In genomic region chr5:8349855-8350254, GRCh38 we compare ENCODE assay signal across 10 cellular contexts.
A peak's percentile ranks its signal among the peaks of the same experiment; 100 is the strongest.
DNase-seq lines count a peak whose midpoint lies in the region; ATAC-seq and TF ChIP-seq lines count a peak whose summit lies in the region.
"Had no signal": no experiment of that assay in that cellular context is flagged by ENCODE, and none has a peak within 500 bp of the region (broad histone marks: within the 10 kb centered on the region; RNA-seq: fewer than 3 reads in every experiment).

No MANE protein-coding gene starts in this region.

- no peak overlapping the region for H3K4me2 ChIP-seq in MM.1S (ENCODE audit: low read depth, low read length)

- H3K4me3 ChIP-seq in MM.1S (ENCODE audit: low read length), result no peak overlapping the region
- H3K4me3 ChIP-seq in ascending aorta, result no peak overlapping the region

- no peaks in the 10 kb centered on the region for H3K79me2 ChIP-seq in MM.1S (ENCODE audit: low read length)

- peak; percentile 94 for ATAC-seq in GM18520 (IDR thresholded peaks at IDR 0.05; ENCODE audit: unreplicated experiment)
- ATAC-seq in GM21390 (IDR thresholded peaks at IDR 0.05; ENCODE audit: unreplicated experiment), result peak; percentile 100
- ATAC-seq in HG03045 (IDR thresholded peaks at IDR 0.05; ENCODE audit: unreplicated experiment), result peak; percentile 73
- ATAC-seq in left ventricle myocardium superior, result no peak

- peaks cover 10% of the 10 kb centered on the region; the same call in 1 of the 2 replicates for H3F3A ChIP-seq in MM.1S (ENCODE audit: insufficient read depth, low read length)

- H3K27ac ChIP-seq in MM.1S (ENCODE audit: low read length) (no peak overlapping the region), ascending aorta (no peak overlapping the region)

- H2AFZ ChIP-seq in MM.1S (ENCODE audit: low read length), result no peak overlapping the region

- no peaks in the 10 kb centered on the region for H3K36me3 ChIP-seq in MM.1S (replicated peaks; ENCODE audit: insufficient read depth, low read length)
- H3K36me3 ChIP-seq in ascending aorta, result no peaks in the 10 kb centered on the region

- H3K9me2 ChIP-seq in MM.1S (replicated peaks; ENCODE audit: insufficient read depth, low read length), result no peaks in the 10 kb centered on the region

- intact Hi-C loops in left ventricle myocardium superior (cut with micrococcal nuclease) (no loop called here), ascending aorta (cut with DNase I) (no loop called here)

- H3K9ac ChIP-seq in MM.1S (ENCODE audit: low read length), result no peak overlapping the region

- H4K20me1 ChIP-seq in MM.1S (ENCODE audit: insufficient read depth, low read length), result no peaks in the 10 kb centered on the region

- H3K9me3 ChIP-seq in MM.1S (replicated peaks; ENCODE audit: insufficient read depth, low read length), result no peaks in the 10 kb centered on the region
- peaks cover 0 to 7% of the 10 kb centered on the region in 2 donors for H3K9me3 ChIP-seq in ascending aorta

- H3K4me1 ChIP-seq in MM.1S (ENCODE audit: low read length), result peaks cover 6% of the 10 kb centered on the region
- H3K4me1 ChIP-seq in ascending aorta, result no peaks in the 10 kb centered on the region

- H3K27me3 ChIP-seq in MM.1S (replicated peaks; ENCODE audit: insufficient read depth, low read length) (peaks cover 42% of the 10 kb centered on the region), ascending aorta (no peaks in the 10 kb centered on the region)

- TF ChIP-seq CTCF in MM.1S (IDR thresholded peaks at IDR 0.05; ENCODE audit: low read length), result no peak
- no peak for TF ChIP-seq CTCF in ascending aorta (IDR thresholded peaks at IDR 0.05)

- DNase-seq in MM.1S (peak; percentile 81), left ventricle myocardium superior (no peak), GM19238 (ENCODE audit: insufficient read length, low spot score) (no peak), SKM-1 (lab: John Stamatoyannopoulos, UW; ENCODE audit: unreplicated experiment) (no peak), ascending aorta (ENCODE audit: low spot score in 2 of 2) (no peak)
- DNase-seq: immature natural killer cell, NCI-H146 had no signal
